Comparison of ENCODE assay signal across 8 cellular contexts in genomic region chr19:54159352-54160181, GRCh38. TPM values are rescaled to one million over a fixed set of nuclear protein-coding genes. Genes with fewer than 3 reads are reported as not detected.
A peak's percentile ranks its signal among the peaks of the same experiment; 100 is the strongest.
DNase-seq lines count a peak whose midpoint lies in the region; ATAC-seq and TF ChIP-seq lines count a peak whose summit lies in the region.

Gene LENG1 (minus strand): TSS chr19:54159721. CDS start chr19:54159695, 26 bp downstream.

- peak within 1 kb of the TSS; percentile 98 for H3K4me2 ChIP-seq in BLaER1

- peaks cover 38% of the 10 kb centered on the region for H3K36me3 ChIP-seq in BLaER1

- H3K9me3 ChIP-seq in BLaER1: no peaks in the 10 kb centered on the region

- peak within 1 kb of the TSS; percentile 99 for H3K27ac Mint-ChIP-seq in activated CD4-positive, alpha-beta T cell treated with anti-CD3 and anti-CD28 coated beads, Interleukin-2, amount 10 ng/mL, durations not matched to agents 24 days and 14 days

- peaks cover 49% of the 10 kb centered on the region for H3K4me1 Mint-ChIP-seq in activated CD4-positive, alpha-beta T cell treated with anti-CD3 and anti-CD28 coated beads, Interleukin-2, amount 10 ng/mL, durations not matched to agents 24 days and 14 days

- peaks cover 42% of the 10 kb centered on the region for H4K20me1 ChIP-seq in BLaER1

- TF ChIP-seq CTCF in coronary artery (IDR thresholded peaks at IDR 0.05): no peak

- intact Hi-C loops in activated CD4-positive, alpha-beta T cell treated with anti-CD3 and anti-CD28 coated beads, Interleukin-2, amount 10 ng/mL, durations not matched to agents 24 days and 14 days (cut with micrococcal nuclease): loop anchor here (1.0 to 5.0 kb wide), 7 partner anchors 22 to 292 kb away; partner anchors contain the start of genes CNOT3, LENG8, MYADM and NDUFA3
- intact Hi-C loops in left colon (cut with DNase I, micrococcal nuclease): no loop called here

- H3K4me3 ChIP-seq in BLaER1: peak within 1 kb of the TSS; percentile 73
- peak within 1 kb of the TSS; percentile 83 for H3K4me3 ChIP-seq in coronary artery

- H3K9ac ChIP-seq in BLaER1: peak within 1 kb of the TSS; percentile 87

- H3K9me3 Mint-ChIP-seq in activated CD4-positive, alpha-beta T cell treated with anti-CD3 and anti-CD28 coated beads, Interleukin-2, amount 10 ng/mL, durations not matched to agents 24 days and 14 days: no peaks in the 10 kb centered on the region

- peaks cover 57% of the 10 kb centered on the region for H3K4me1 ChIP-seq in BLaER1

- peak within 1 kb of the TSS; percentile 90 for H3K27ac ChIP-seq in BLaER1
- H3K27ac ChIP-seq in coronary artery: peak within 1 kb of the TSS; percentile 79 to 99

- H3K27me3 ChIP-seq in BLaER1: no peaks in the 10 kb centered on the region

- peak within 1 kb of the TSS; percentile 91 for H3K4me3 Mint-ChIP-seq in activated CD4-positive, alpha-beta T cell treated with anti-CD3 and anti-CD28 coated beads, Interleukin-2, amount 10 ng/mL, durations not matched to agents 24 days and 14 days

- peaks cover 28% of the 10 kb centered on the region for H3K36me3 Mint-ChIP-seq in activated CD4-positive, alpha-beta T cell treated with anti-CD3 and anti-CD28 coated beads, Interleukin-2, amount 10 ng/mL, durations not matched to agents 24 days and 14 days (ENCODE audit: low read depth)

- DNase-seq in GM19240 (ENCODE audit: insufficient read length, low spot score) (peak; percentile 99), NCI-H524 treated with DMSO at 0.1 percent for 48 hours (lab: John Stamatoyannopoulos, UW) (peak; percentile 98), coronary artery (ENCODE audit: low spot score) (peak; percentile 100), left colon (peak; percentile 99 to 100)
- peak; percentile 99 for DNase-seq in activated CD4-positive, alpha-beta T cell treated with anti-CD3 and anti-CD28 coated beads, Interleukin-2, amount 10 ng/mL, durations not matched to agents 24 days and 14 days
- DNase-seq in stimulated activated CD4-positive, alpha-beta T cell treated with anti-CD3 and anti-CD28 coated beads, Interleukin-1b, Interleukin-23, amount 100 ng/mL, for 48 hours: peak; percentile 100

- ATAC-seq in HG03460 (IDR thresholded peaks at IDR 0.05; ENCODE audit: unreplicated experiment) (peak; percentile 86), left colon (peak; percentile 68)

- no peaks in the 10 kb centered on the region for H3K27me3 Mint-ChIP-seq in activated CD4-positive, alpha-beta T cell treated with anti-CD3 and anti-CD28 coated beads, Interleukin-2, amount 10 ng/mL, durations not matched to agents 24 days and 14 days

RNA-seq across cellular contexts. Expression of gene LENG1, which starts in this region (rescaled TPM):
- 4.6 and 5.7 TPM in 2 replicates for total RNA-seq in activated CD4-positive, alpha-beta T cell treated with anti-CD3 and anti-CD28 coated beads, Interleukin-2, amount 10 ng/mL, durations not matched to agents 24 days and 14 days
- 1 to 10 TPM; 5.3 to 7.3 TPM for total RNA-seq in left colon

Comparison
In these comparisons a context has a peak if more than half of its experiments do, and no peak if none do; other contexts are left out.
1. Peak in every context shown above with its lines: DNase-seq, ATAC-seq, H3K4me3 ChIP-seq and H3K27ac ChIP-seq.